8 cellular contexts compared by ENCODE assay signal in genomic region chr6:34680802-34681515, GRCh38. TPM values are rescaled to one million over a fixed set of nuclear protein-coding genes. Genes with fewer than 3 reads are reported as not detected.
DNase-seq lines count a peak whose midpoint lies in the region; ATAC-seq and TF ChIP-seq lines count a peak whose summit lies in the region.

No MANE protein-coding gene starts in this region.

- peaks cover 21% of the 10 kb centered on the region for H4K20me1 ChIP-seq in osteoblast (ENCODE audit: insufficient read depth, low read length)

- H3K27me3 ChIP-seq in osteoblast (ENCODE audit: insufficient read depth, low read length): no peaks in the 10 kb centered on the region

- H3K79me2 ChIP-seq in osteoblast (ENCODE audit: insufficient read depth, low read length): peaks cover 81% of the 10 kb centered on the region

- no peak overlapping the region for H2AFZ ChIP-seq in osteoblast (ENCODE audit: low read length)

- no peaks in the 10 kb centered on the region for H3K36me3 ChIP-seq in osteoblast (ENCODE audit: insufficient read depth, low read length)

- ATAC-seq in HG02840 (IDR thresholded peaks at IDR 0.05; ENCODE audit: low FRiP score, unreplicated experiment) (peak; percentile 55), HG02763 (IDR thresholded peaks at IDR 0.05; ENCODE audit: unreplicated experiment) (no peak)

- peak overlapping the region; percentile 14 for H3K4me2 ChIP-seq in osteoblast (ENCODE audit: insufficient read depth, low read length)

- DNase-seq in EH (ENCODE audit: low read depth): peak; percentile 56
- peak; percentile 90 for DNase-seq in amniotic epithelial cell (ENCODE audit: low read depth)
- peak; percentile 86 for DNase-seq in osteoblast (ENCODE audit: insufficient read length, low spot score, missing footprints)
- no peak for DNase-seq in GM19240 (ENCODE audit: insufficient read length, low spot score)
- DNase-seq in G401 (ENCODE audit: low spot score): no peak
- DNase-seq in retina: no peak

- H3K4me3 ChIP-seq in osteoblast (ENCODE audit: insufficient read depth, low read length): no peak overlapping the region

- TF ChIP-seq CTCF in osteoblast (IDR thresholded peaks at IDR 0.05; ENCODE audit: extremely low read depth, low read depth, low read length): no peak

- H3K4me1 ChIP-seq in osteoblast (ENCODE audit: insufficient read depth, low read length): peaks cover 14% of the 10 kb centered on the region

- H3K9me3 ChIP-seq in osteoblast (ENCODE audit: low read depth, low read length): no peaks in the 10 kb centered on the region

- in situ Hi-C loops in G401 (cut with HindIII; ENCODE audit: low sequenced_read_pairs): no loop called here

- H3K27ac ChIP-seq in osteoblast (ENCODE audit: low read depth, low read length): no peak overlapping the region

RNA-seq across cellular contexts. Expression of gene ILRUN, which starts 15.6 kb away (rescaled TPM):
- 38.0 and 38.3 TPM in 2 replicates for total RNA-seq in osteoblast
- total RNA-seq in G401 (2014; rRNA removed; shearing (Covaris generic)): 39.3 and 51.4 TPM in 2 replicates

Comparison
In these comparisons a context has a peak if more than half of its experiments do, and no peak if none do; other contexts are left out.
1. DNase-seq: peak in EH (single experiment), amniotic epithelial cell (single experiment) and osteoblast (single experiment); none in GM19240 (single experiment), G401 (single experiment) and retina (single experiment).